In the genomic region with DNA sequence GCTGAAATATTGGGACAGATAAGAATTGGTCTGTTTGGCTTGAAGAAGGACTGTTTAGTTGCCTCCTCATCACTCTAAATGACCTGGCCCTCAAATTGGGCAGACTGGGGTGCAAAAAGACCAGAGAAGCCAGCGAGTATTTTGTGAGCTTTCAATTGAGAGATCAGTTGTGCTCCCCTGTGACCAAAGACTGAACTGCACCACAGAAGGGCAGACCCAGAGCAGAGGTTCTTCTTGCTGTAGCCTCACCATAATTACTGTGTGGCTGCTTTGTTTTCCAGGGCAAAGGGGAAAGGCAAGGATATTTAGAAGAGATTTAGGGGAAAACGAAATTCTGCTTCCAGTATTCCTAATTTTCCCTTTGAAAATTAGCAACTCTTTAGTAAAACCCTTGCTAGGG, we compare ENCODE assay signal across 9 cellular contexts.
A peak's percentile ranks its signal among the peaks of the same experiment; 100 is the strongest.
DNase-seq lines count a peak whose midpoint lies in the region; ATAC-seq, FAIRE-seq and TF ChIP-seq lines count a peak whose summit lies in the region.
"Had no signal": no experiment of that assay in that cellular context is flagged by ENCODE, and none has a peak within 500 bp of the region (broad histone marks: within the 10 kb centered on the region; RNA-seq: fewer than 3 reads in every experiment).

No MANE protein-coding gene starts in this region.

- no peaks in the 10 kb centered on the region for H4K20me1 ChIP-seq in keratinocyte (ENCODE audit: control insufficient read depth, extremely low read depth, insufficient read depth, low read length)

- ATAC-seq in HG02981 (IDR thresholded peaks at IDR 0.05; ENCODE audit: unreplicated experiment) (peak; percentile 50), HG03439 (IDR thresholded peaks at IDR 0.05; ENCODE audit: unreplicated experiment) (no peak), HG03457 (IDR thresholded peaks at IDR 0.05; ENCODE audit: unreplicated experiment) (no peak), HG03565 (IDR thresholded peaks at IDR 0.05; ENCODE audit: unreplicated experiment) (no peak)

- H3K27ac Mint-ChIP-seq in immature natural killer cell, result no peak overlapping the region

- no peaks in the 10 kb centered on the region for H3K36me3 Mint-ChIP-seq in immature natural killer cell

- H2AFZ ChIP-seq in keratinocyte (ENCODE audit: control insufficient read depth, low read length), result no peak overlapping the region

- H3K9me1 ChIP-seq in keratinocyte (ENCODE audit: control insufficient read depth, extremely low read depth, insufficient read depth, low read length), result no peaks in the 10 kb centered on the region

- no peak overlapping the region for H3K4me3 Mint-ChIP-seq in immature natural killer cell
- H3K4me3 Mint-ChIP-seq: central memory CD8-positive, alpha-beta T cell had no signal

- H3K4me3 ChIP-seq in keratinocyte (ENCODE audit: control insufficient read depth in 2 of 3, extremely low read depth in 1 of 3, insufficient read depth in 2 of 3, low read depth in 1 of 3, low read length in 3 of 3), result no peak overlapping the region

- H3K27me3 ChIP-seq in keratinocyte (ENCODE audit: control insufficient read depth, extremely low read depth, insufficient read depth, low read length), result no peaks in the 10 kb centered on the region

- no peak overlapping the region for H3K4me2 ChIP-seq in keratinocyte (ENCODE audit: control insufficient read depth, extremely low read depth, insufficient read depth, low read depth, low read length)

- TF ChIP-seq CTCF in keratinocyte (optimal IDR thresholded peaks at IDR 0.05 in 1 of 3, IDR thresholded peaks at IDR 0.05 in 1 of 3, conservative IDR thresholded peaks at IDR 0.05 in 1 of 3; ENCODE audit: extremely low read depth in 1 of 3, insufficient read depth in 2 of 3, low read length in 3 of 3), result peak; percentile 35 to 37 (median 37)

- H3K79me2 ChIP-seq in keratinocyte (ENCODE audit: control insufficient read depth, insufficient read depth, low read length), result no peaks in the 10 kb centered on the region

- no peak overlapping the region for H3K9ac ChIP-seq in keratinocyte (ENCODE audit: control insufficient read depth, extremely low read depth, insufficient read depth, low read length)

- H3K36me3 ChIP-seq in keratinocyte (ENCODE audit: control insufficient read depth in 2 of 2, extremely low read depth in 1 of 2, insufficient read depth in 2 of 2, low read length in 2 of 2), result no peaks in the 10 kb centered on the region

- H3K9me3 ChIP-seq in keratinocyte (ENCODE audit: control insufficient read depth, low read depth, low read length), result no peaks in the 10 kb centered on the region

- peak; percentile 3 for DNase-seq in DMS53 treated with DMSO at 0.1 percent for 48 hours (lab: John Stamatoyannopoulos, UW; ENCODE audit: unreplicated experiment)
- peak; percentile 0 for DNase-seq in RPMI7951 (ENCODE audit: low read depth)
- DNase-seq in keratinocyte (ENCODE audit: low read depth, low spot score), result no peak
- DNase-seq in immature natural killer cell, result no peak

- peaks cover 2 to 9% (median 8%) of the 10 kb centered on the region in 3 donors for H3K27me3 Mint-ChIP-seq in immature natural killer cell (ENCODE audit: low read depth in 3 of 3)
- H3K27me3 Mint-ChIP-seq: central memory CD8-positive, alpha-beta T cell had no signal

- H3K9me3 Mint-ChIP-seq in immature natural killer cell, result no peaks in the 10 kb centered on the region
- H3K9me3 Mint-ChIP-seq: central memory CD8-positive, alpha-beta T cell had no signal

- H3K4me1 Mint-ChIP-seq in immature natural killer cell, result no peaks in the 10 kb centered on the region
- H3K4me1 Mint-ChIP-seq: central memory CD8-positive, alpha-beta T cell had no signal

- H3K27ac ChIP-seq in keratinocyte (ENCODE audit: control insufficient read depth, insufficient read depth, low read length), result no peak overlapping the region

- dilution Hi-C loops in keratinocyte (cut with MboI; ENCODE audit: extremely low pct_ligation_motif_present, low sequenced_read_pairs), result no loop called here

- H3K4me1 ChIP-seq in keratinocyte (ENCODE audit: control insufficient read depth, extremely low read depth, insufficient read depth, low read length), result peaks cover 3% of the 10 kb centered on the region

- FAIRE-seq in keratinocyte (lab: Jason Lieb, UNC), result no peak

Comparison
In these comparisons a context has a peak if more than half of its experiments do, and no peak if none do; other contexts are left out.
1. DNase-seq: peak in DMS53 treated with DMSO at 0.1 percent for 48 hours (single experiment) and RPMI7951 (single experiment); none in keratinocyte (single experiment) and immature natural killer cell (0 of 3).